Comparison of ENCODE assay signal across 15 cellular contexts in genomic region chr11:46133119-46133518, GRCh38. TPM values are rescaled to one million over a fixed set of nuclear protein-coding genes. Genes with fewer than 3 reads are reported as not detected.
A peak's percentile ranks its signal among the peaks of the same experiment; 100 is the strongest.
DNase-seq lines count a peak whose midpoint lies in the region; ATAC-seq, FAIRE-seq and TF ChIP-seq lines count a peak whose summit lies in the region.
"Had no signal": no experiment of that assay in that cellular context is flagged by ENCODE, and none has a peak within 500 bp of the region (broad histone marks: within the 10 kb centered on the region; RNA-seq: fewer than 3 reads in every experiment).

No MANE protein-coding gene starts in this region.

- no peaks in the 10 kb centered on the region for H4K20me1 ChIP-seq in K562 (replicated peaks; ENCODE audit: control insufficient read depth, insufficient read depth, low read length)
- H4K20me1 ChIP-seq: BLaER1 had no signal

- peak overlapping the region; percentile 27 for H3K27ac Mint-ChIP-seq in neural crest cell (ENCODE audit: unreplicated experiment)
- H3K27ac Mint-ChIP-seq: CD4-positive, CD25-positive, alpha-beta regulatory T cell had no signal

- 26% methylated on average over 3 of the region's 3 CpGs for WGBS in K562 (ENCODE audit: insufficient coverage, low coverage, missing lambda C conversion rate)

- no peaks in the 10 kb centered on the region for H3K36me3 ChIP-seq in K562 (ENCODE audit: control insufficient read depth, insufficient read depth, low read length)
- H3K36me3 ChIP-seq: BLaER1 had no signal

- intact Hi-C loops in K562 (cut with micrococcal nuclease) (no loop called here), dorsolateral prefrontal cortex (cut with DNase I) (no loop called here)

- no peak for TF ChIP-seq CTCF in 22Rv1 (IDR thresholded peaks at IDR 0.05)
- no peak for TF ChIP-seq CTCF in K562 (IDR thresholded peaks at IDR 0.05 in 2 of 3, conservative IDR thresholded peaks at IDR 0.05 in 1 of 3; ENCODE audit: insufficient read depth in 2 of 3, low read depth in 1 of 3, low read length in 3 of 3)
- TF ChIP-seq CTCF in neural crest cell (conservative IDR thresholded peaks at IDR 0.05), result no peak
- TF ChIP-seq CTCF in dorsolateral prefrontal cortex (IDR thresholded peaks at IDR 0.05 in 54 of 56, conservative IDR thresholded peaks at IDR 0.05 in 2 of 56; ENCODE audit: low read depth in 1 of 56, partially characterized antibody in 56 of 56), result no peak

- no peak overlapping the region for H2AFZ ChIP-seq in K562 (ENCODE audit: low read depth, low read length)

- no peak overlapping the region for H3K4me2 ChIP-seq in K562 (ENCODE audit: insufficient read depth, low read length)
- H3K4me2 ChIP-seq: BLaER1 had no signal

- BruUV-seq in K562 (replicated peaks; lab: Mats Ljungman, UMichigan), result no TSS peak

- H3K4me1 ChIP-seq in K562 (replicated peaks in 1 of 2; ENCODE audit: control insufficient read depth in 2 of 2, insufficient read depth in 2 of 2, low read length in 2 of 2), result no peaks in the 10 kb centered on the region; a peak in 1 of 5 replicates

- H3K36me3 Mint-ChIP-seq in neural crest cell (ENCODE audit: low read depth), result no peaks in the 10 kb centered on the region
- H3K36me3 Mint-ChIP-seq: CD4-positive, CD25-positive, alpha-beta regulatory T cell had no signal

- H3K9me1 ChIP-seq in K562 (ENCODE audit: control insufficient read depth, insufficient read depth, low read length), result no peaks in the 10 kb centered on the region

- H3K9ac ChIP-seq in K562 (ENCODE audit: insufficient read depth in 1 of 2, low read depth in 2 of 2, low read length in 2 of 2), result no peak overlapping the region
- H3K9ac ChIP-seq: BLaER1 had no signal

- TF ChIP-seq RAD21 in K562 (CRISPR knock-in tag; conservative IDR thresholded peaks at IDR 0.05 in 1 of 2, IDR thresholded peaks at IDR 0.05 in 1 of 2), result no peak

- H3K4me1 Mint-ChIP-seq in neural crest cell, result no peaks in the 10 kb centered on the region

- H3K27me3 ChIP-seq in K562 (ENCODE audit: control insufficient read depth in 2 of 2, insufficient read depth in 2 of 2, low read length in 2 of 2) (no peaks in the 10 kb centered on the region), dorsolateral prefrontal cortex (no peaks in the 10 kb centered on the region)
- H3K27me3 ChIP-seq: BLaER1 had no signal

- no peaks in the 10 kb centered on the region for H3K79me2 ChIP-seq in K562 (ENCODE audit: control insufficient read depth, insufficient read depth, low read length)

- H3K4me3 ChIP-seq in K562, result no peak overlapping the region
- no peak overlapping the region for H3K4me3 ChIP-seq in dorsolateral prefrontal cortex
- H3K4me3 ChIP-seq: BLaER1, GM12878 had no signal

- DNase-seq in CD1c-positive myeloid dendritic cell (ENCODE audit: extremely low spot score), result peak; percentile 22
- DNase-seq in K562 (ENCODE audit: extremely low read depth in 1 of 4, low spot score in 3 of 4), result no peak
- DNase-seq in neural crest cell (ENCODE audit: low read depth, low spot score), result no peak
- DNase-seq in stimulated activated CD4-positive, alpha-beta T cell treated with anti-CD3 and anti-CD28 coated beads, Interleukin-2, amount 100 ng/mL, for 48 hours, result no peak
- DNase-seq in dorsolateral prefrontal cortex, result no peak
- no peak for DNase-seq in activated CD4-positive, alpha-beta T cell treated with anti-CD3 and anti-CD28 coated beads, Interleukin-2, amount 50 U/mL, for 1 hour
- DNase-seq: AML-193; Calu3; CD4-positive, CD25-positive, alpha-beta regulatory T cell; DMS79; GOT3; H9 had no signal

- FAIRE-seq in K562 (lab: Jason Lieb, UNC), result no peak
- FAIRE-seq: GM12878 had no signal

- TF ChIP-seq POLR2A in K562 (conservative IDR thresholded peaks at IDR 0.05), result no peak

- POLR2A ChIA-PET in K562 (lab: Yijun Ruan, JAX), result no interaction called here

- H3K27me3 Mint-ChIP-seq in neural crest cell (ENCODE audit: low read depth), result peaks cover 6% of the 10 kb centered on the region

- CTCF ChIA-PET in K562 (lab: Yijun Ruan, JAX; ENCODE audit: low intra/inter-chr PET ratio), result no interaction called here

- TF ChIP-seq EP300 in K562 (IDR thresholded peaks at IDR 0.05; ENCODE audit: low read length), result no peak

- in situ Hi-C loops in K562 (cut with MboI), result no loop called here

- H3K4me3 Mint-ChIP-seq in neural crest cell, result no peak overlapping the region
- H3K4me3 Mint-ChIP-seq: CD4-positive, CD25-positive, alpha-beta regulatory T cell; H9 had no signal

- H3K9me3 ChIP-seq in K562 (replicated peaks; ENCODE audit: control insufficient read depth, insufficient read depth, low read depth, low read length), result no peaks in the 10 kb centered on the region
- H3K9me3 ChIP-seq: BLaER1 had no signal

- ATAC-seq in K562, result no peak
- ATAC-seq: GM12878 had no signal

- peak overlapping the region; percentile 34 for H3K27ac ChIP-seq in 22Rv1
- H3K27ac ChIP-seq in K562 (ENCODE audit: extremely low read depth, low read depth, low read length), result no peak overlapping the region
- no peak overlapping the region for H3K27ac ChIP-seq in dorsolateral prefrontal cortex
- H3K27ac ChIP-seq: BLaER1 had no signal

- H3K9me3 Mint-ChIP-seq in neural crest cell, result no peaks in the 10 kb centered on the region
- H3K9me3 Mint-ChIP-seq: CD4-positive, CD25-positive, alpha-beta regulatory T cell; H9 had no signal

TF ChIP-seq in K562, 482 proteins besides CTCF, POLR2A, EP300 and RAD21:
- TF ChIP-seq ZNF197 (CRISPR knock-in tag; IDR thresholded peaks at IDR 0.05; ENCODE audit: low read depth), result no peak
- no peak for TF ChIP-seq SUPT5H (IDR thresholded peaks at IDR 0.05)
- TF ChIP-seq PREB (CRISPR knock-in tag; IDR thresholded peaks at IDR 0.05), result no peak
- TF ChIP-seq IRF1 (CRISPR knock-in tag; IDR thresholded peaks at IDR 0.05; ENCODE audit: borderline replicate concordance), result no peak
- TF ChIP-seq SPI1 (IDR thresholded peaks at IDR 0.05; ENCODE audit: borderline replicate concordance, low read depth, low read length), result 0 out of 2 replicates have a peak, but pooled peaks have one; percentile 11

RNA-seq across cellular contexts. Expression of gene PHF21A, which starts 11.9 kb away (rescaled TPM):
- total RNA-seq in K562 (2011; cell fraction: chromatin; rRNA removed; ENCODE audit: low replicate concordance), result 41.0 and 108 TPM in 2 replicates
- 17.0 and 21.1 TPM in 2 replicates for total RNA-seq in K562 (2011; cell fraction: nucleolus; rRNA removed)
- total RNA-seq in K562 (2011; cell fraction: nucleoplasm; rRNA removed), result 27.0 and 37.7 TPM in 2 replicates
- 7.7 and 13.3 TPM in 2 replicates for total RNA-seq in K562 (2014; rRNA removed)
- 8.6 and 9.7 TPM in 2 replicates for total RNA-seq in K562 (2014; rRNA removed; fragmentation: Illumina TruSeq; extraction: Trizol)
- total RNA-seq in K562 (2015; rRNA removed; fragmentation: Illumina TruSeq; extraction: Trizol), result 8.5 and 10.7 TPM in 2 replicates
- total RNA-seq in K562 (2021), result 20.4 and 26.6 TPM in 2 replicates
- 12.8 and 20.2 TPM in 2 replicates for polyA plus RNA-seq in K562 (2011; rRNA removed)
- 7.2 and 8.7 TPM in 2 replicates for polyA plus RNA-seq in K562 (2011; cell fraction: cytosol; rRNA removed)
- 33.5 and 36.9 TPM in 2 replicates for polyA plus RNA-seq in K562 (2011; cell fraction: nucleus; rRNA removed)
- polyA plus RNA-seq in K562 (2012), result 17.5 and 25.3 TPM in 2 replicates
- polyA plus RNA-seq in K562 (2014; fragmentation: Illumina TruSeq; extraction: Trizol), result 25.7 and 32.4 TPM in 2 replicates
- 1 to 10 TPM; 1.5 to 2.2 TPM for polyA plus RNA-seq in K562 (2014; fragmentation: Nextera tagmentation; extraction: Ambion mirVana)
- polyA plus RNA-seq in K562 (2014; rRNA removed), result 12.7 and 14.5 TPM in 2 replicates
- 12.6 and 22.6 TPM in 2 replicates for polyA minus RNA-seq in K562 (2011; rRNA and poly(A)+ RNA removed)
- polyA minus RNA-seq in K562 (2011; cell fraction: cytosol; rRNA and poly(A)+ RNA removed), result 14.4 and 14.8 TPM in 2 replicates
- polyA minus RNA-seq in K562 (2011; cell fraction: nucleus; rRNA and poly(A)+ RNA removed), result 11.4 and 23.0 TPM in 2 replicates
- 56.5 and 57.7 TPM in 2 replicates for total RNA-seq in neural crest cell
- 100 to 1,000 TPM in 106 of 120 experiments, 10 to 100 TPM in 14; 77.4 to 236 (median 117) TPM for total RNA-seq in dorsolateral prefrontal cortex
